In genomic region chr12:133129368-133130037, GRCh38 we compare ENCODE assay signal across 8 cellular contexts. TPM values are rescaled to one million over a fixed set of nuclear protein-coding genes. Genes with fewer than 3 reads are reported as not detected.
DNase-seq lines count a peak whose midpoint lies in the region; ATAC-seq, FAIRE-seq and TF ChIP-seq lines count a peak whose summit lies in the region.

No MANE protein-coding gene starts in this region.

- H3K4me1 ChIP-seq in ES-I3 (ENCODE audit: insufficient read depth, low read length) (no peaks in the 10 kb centered on the region), left ventricle myocardium inferior (peaks cover 33% of the 10 kb centered on the region)

- no peak for TF ChIP-seq CTCF in left ventricle myocardium inferior (IDR thresholded peaks at IDR 0.05; ENCODE audit: borderline replicate concordance)

- intact Hi-C loops in left ventricle myocardium inferior (cut with micrococcal nuclease) = loop anchor here (2.0 kb wide), 1 partner anchor 49 kb away; the partner anchor contains the start of gene ZNF140

- peak; percentile 17 for DNase-seq in HTR-8/SVneo (ENCODE audit: insufficient read length, low spot score)
- DNase-seq in left ventricle myocardium inferior = no peak
- DNase-seq in skeletal muscle cell (ENCODE audit: low read depth) = no peak
- no peak for DNase-seq in iPS-NIHi11 (ENCODE audit: low spot score)

- peaks cover 18% of the 10 kb centered on the region for H3K9me3 Mint-ChIP-seq in activated T-helper 17 cell treated with anti-CD3 and anti-CD28 coated beads, Interleukin-2, amount 50 U/mL, for 72 hours

- H3K27ac ChIP-seq in left ventricle myocardium inferior (replicated peaks) = peak overlapping the region; percentile 98

- peaks cover 82% of the 10 kb centered on the region for H3K36me3 Mint-ChIP-seq in activated T-helper 17 cell treated with anti-CD3 and anti-CD28 coated beads, Interleukin-2, amount 50 U/mL, for 72 hours (ENCODE audit: low read depth)

- H3K4me3 ChIP-seq in left ventricle myocardium inferior (peak overlapping the region; percentile 94), skeletal muscle cell (ENCODE audit: low read depth, low read length) (peak overlapping the region; percentile 90)

- H3K9me3 ChIP-seq in ES-I3 (ENCODE audit: control insufficient read depth, insufficient read depth, low read length) (peaks cover 17% of the 10 kb centered on the region), left ventricle myocardium inferior (replicated peaks) (peaks cover 68% of the 10 kb centered on the region)

- no peaks in the 10 kb centered on the region for H3K27me3 Mint-ChIP-seq in activated T-helper 17 cell treated with anti-CD3 and anti-CD28 coated beads, Interleukin-2, amount 50 U/mL, for 72 hours

- H3K4me1 Mint-ChIP-seq in activated T-helper 17 cell treated with anti-CD3 and anti-CD28 coated beads, Interleukin-2, amount 50 U/mL, for 72 hours = peaks cover 9% of the 10 kb centered on the region

- H3K36me3 ChIP-seq in ES-I3 (ENCODE audit: insufficient read depth, low read length) (peaks cover 5% of the 10 kb centered on the region; the same call in 1 of the 2 replicates), left ventricle myocardium inferior (peaks cover 65% of the 10 kb centered on the region)

- H3K4me3 Mint-ChIP-seq in activated T-helper 17 cell treated with anti-CD3 and anti-CD28 coated beads, Interleukin-2, amount 50 U/mL, for 72 hours = peak overlapping the region; percentile 91

- no peaks in the 10 kb centered on the region for H3K27me3 ChIP-seq in left ventricle myocardium inferior (ENCODE audit: low read depth)

- peak overlapping the region; percentile 88 for H3K27ac Mint-ChIP-seq in activated T-helper 17 cell treated with anti-CD3 and anti-CD28 coated beads, Interleukin-2, amount 50 U/mL, for 72 hours

- ATAC-seq in activated T-helper 17 cell treated with anti-CD3 and anti-CD28 coated beads, Interleukin-2, amount 50 U/mL, for 72 hours (replicated peaks) = peak; percentile 25
- ATAC-seq in HG03342 (IDR thresholded peaks at IDR 0.05; ENCODE audit: unreplicated experiment) (no peak), HG03439 (IDR thresholded peaks at IDR 0.05; ENCODE audit: unreplicated experiment) (no peak)

- FAIRE-seq in HTR-8/SVneo (lab: Jason Lieb, UNC) = no peak

- H3K9ac ChIP-seq in ES-I3 (ENCODE audit: low read depth, low read length) = peak overlapping the region; percentile 90

RNA-seq across cellular contexts. Expression of gene ZNF891, which starts 0.6 kb away (rescaled TPM):
- total RNA-seq in activated T-helper 17 cell treated with anti-CD3 and anti-CD28 coated beads, Interleukin-2, amount 50 U/mL, for 72 hours = 1 to 10 TPM; 1.4 to 2.4 TPM
- 1.1 TPM for total RNA-seq in left ventricle myocardium inferior

RNA-seq across cellular contexts. Expression of gene ZNF10, which starts 0.9 kb away (rescaled TPM):
- total RNA-seq in activated T-helper 17 cell treated with anti-CD3 and anti-CD28 coated beads, Interleukin-2, amount 50 U/mL, for 72 hours = 1 to 10 TPM; 1.7 to 6.2 TPM
- 5.6 TPM for total RNA-seq in left ventricle myocardium inferior

RNA-seq across cellular contexts. Expression of gene ZNF140, which starts 48.8 kb away (rescaled TPM):
- total RNA-seq in activated T-helper 17 cell treated with anti-CD3 and anti-CD28 coated beads, Interleukin-2, amount 50 U/mL, for 72 hours = 10 to 100 TPM in 1 of 2 donors, 1 to 10 TPM in 1; 8.9 to 14.5 TPM
- total RNA-seq in left ventricle myocardium inferior = 6.7 TPM

RNA-seq across cellular contexts. Expression of gene ZNF268, which starts 51.8 kb away (rescaled TPM):
- total RNA-seq in activated T-helper 17 cell treated with anti-CD3 and anti-CD28 coated beads, Interleukin-2, amount 50 U/mL, for 72 hours = 10 to 100 TPM; 11.1 to 15.7 TPM
- total RNA-seq in left ventricle myocardium inferior = 8.2 TPM
